ENCODE assay signal across 1 cellular context in the genomic region with DNA sequence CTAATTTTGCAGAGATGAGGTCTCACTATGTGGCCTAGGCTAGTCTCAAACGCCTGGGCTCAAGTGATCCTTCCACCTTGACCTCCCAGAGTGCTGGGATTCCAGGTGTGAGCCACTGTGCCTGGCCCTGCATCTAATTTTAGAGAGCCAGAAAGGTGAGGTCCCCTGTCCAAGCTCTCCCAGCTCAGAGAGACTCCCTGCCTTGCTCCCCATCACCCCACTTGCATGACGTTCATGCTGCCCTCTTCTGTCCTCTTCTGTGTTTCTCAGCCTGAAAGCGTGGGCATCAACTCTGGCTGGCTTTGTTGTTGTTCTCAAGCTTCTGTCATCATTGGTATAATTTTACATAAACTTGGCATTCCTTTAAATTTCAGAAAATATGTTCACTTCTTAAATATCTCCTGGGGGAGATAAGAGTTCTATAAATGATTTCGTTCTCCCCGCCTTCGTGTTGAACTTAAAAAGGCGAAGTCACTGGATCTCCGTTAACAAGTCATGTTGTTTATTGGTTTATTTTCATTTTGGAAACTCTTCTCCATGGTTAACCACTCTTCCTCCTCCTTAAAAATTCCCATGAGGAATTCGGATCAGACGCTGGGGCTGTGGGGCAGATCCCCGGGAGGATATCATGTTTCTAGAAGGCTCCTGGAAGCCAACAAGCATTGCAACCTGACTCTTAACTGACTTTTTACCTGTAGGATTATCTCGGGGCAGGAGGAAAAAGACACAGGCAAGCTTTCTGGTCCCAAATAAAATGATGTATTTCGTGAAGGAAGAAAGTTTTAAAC.
TF ChIP-seq lines count a peak whose summit lies in the region.

No MANE protein-coding gene starts in this region.

TF ChIP-seq in HEK293, 187 proteins besides CTCF, POLR2A, EP300 and RAD21 (continued from another document):
- TF ChIP-seq, protein P1, sequence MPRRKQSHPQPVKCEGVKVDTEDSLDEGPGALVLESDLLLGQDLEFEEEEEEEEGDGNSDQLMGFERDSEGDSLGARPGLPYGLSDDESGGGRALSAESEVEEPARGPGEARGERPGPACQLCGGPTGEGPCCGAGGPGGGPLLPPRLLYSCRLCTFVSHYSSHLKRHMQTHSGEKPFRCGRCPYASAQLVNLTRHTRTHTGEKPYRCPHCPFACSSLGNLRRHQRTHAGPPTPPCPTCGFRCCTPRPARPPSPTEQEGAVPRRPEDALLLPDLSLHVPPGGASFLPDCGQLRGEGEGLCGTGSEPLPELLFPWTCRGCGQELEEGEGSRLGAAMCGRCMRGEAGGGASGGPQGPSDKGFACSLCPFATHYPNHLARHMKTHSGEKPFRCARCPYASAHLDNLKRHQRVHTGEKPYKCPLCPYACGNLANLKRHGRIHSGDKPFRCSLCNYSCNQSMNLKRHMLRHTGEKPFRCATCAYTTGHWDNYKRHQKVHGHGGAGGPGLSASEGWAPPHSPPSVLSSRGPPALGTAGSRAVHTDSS (tag by site-specific recombination; IDR thresholded peaks at IDR 0.05) = peak; percentile 51
- peak; percentile 83 for TF ChIP-seq WT1 (tag by site-specific recombination; IDR thresholded peaks at IDR 0.05)
- no peak for TF ChIP-seq ZNF521 (tag by site-specific recombination; IDR thresholded peaks at IDR 0.05)
- TF ChIP-seq MZF1 (tag by site-specific recombination; IDR thresholded peaks at IDR 0.05; ENCODE audit: borderline replicate concordance) = peak; percentile 65; the same call in 1 of the 2 replicates
- 0 out of 2 replicates have a peak, but pooled peaks have one; percentile 37 for TF ChIP-seq ZXDB (tag by site-specific recombination; IDR thresholded peaks at IDR 0.05)
- TF ChIP-seq OSR2 (tag by site-specific recombination; IDR thresholded peaks at IDR 0.05) = peak; percentile 70; the same call in 1 of the 2 replicates
- peak; percentile 39; the same call in 1 of the 2 replicates for TF ChIP-seq GLIS1 (tag by site-specific recombination; IDR thresholded peaks at IDR 0.05)
- 0 out of 2 replicates have a peak, but pooled peaks have one; percentile 27 for TF ChIP-seq ZNF335 (tag by site-specific recombination; conservative IDR thresholded peaks at IDR 0.05)
- no peak for TF ChIP-seq ZNF580 (tag by site-specific recombination; IDR thresholded peaks at IDR 0.05)
- 0 out of 2 replicates have a peak, but pooled peaks have one; percentile 25 for TF ChIP-seq ZNF366 (tag by site-specific recombination; conservative IDR thresholded peaks at IDR 0.05)
- no peak for TF ChIP-seq ZNF473 (tag by site-specific recombination; IDR thresholded peaks at IDR 0.05)
- TF ChIP-seq ZNF629 (tag by site-specific recombination; IDR thresholded peaks at IDR 0.05) = 0 out of 2 replicates have a peak, but pooled peaks have one; percentile 25
- TF ChIP-seq SCRT2 (tag by site-specific recombination; IDR thresholded peaks at IDR 0.05) = peak; percentile 55
- TF ChIP-seq ZBTB7A (tag by site-specific recombination; IDR thresholded peaks at IDR 0.05; ENCODE audit: low read depth) = no peak
- TF ChIP-seq, protein P2, sequence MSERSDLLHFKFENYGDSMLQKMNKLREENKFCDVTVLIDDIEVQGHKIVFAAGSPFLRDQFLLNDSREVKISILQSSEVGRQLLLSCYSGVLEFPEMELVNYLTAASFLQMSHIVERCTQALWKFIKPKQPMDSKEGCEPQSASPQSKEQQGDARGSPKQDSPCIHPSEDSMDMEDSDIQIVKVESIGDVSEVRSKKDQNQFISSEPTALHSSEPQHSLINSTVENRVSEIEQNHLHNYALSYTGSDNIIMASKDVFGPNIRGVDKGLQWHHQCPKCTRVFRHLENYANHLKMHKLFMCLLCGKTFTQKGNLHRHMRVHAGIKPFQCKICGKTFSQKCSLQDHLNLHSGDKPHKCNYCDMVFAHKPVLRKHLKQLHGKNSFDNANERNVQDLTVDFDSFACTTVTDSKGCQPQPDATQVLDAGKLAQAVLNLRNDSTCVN (tag by site-specific recombination; optimal IDR thresholded peaks at IDR 0.05) = no peak
- peak; percentile 57; the same call in 1 of the 2 replicates for TF ChIP-seq ZNF561 (tag by site-specific recombination; IDR thresholded peaks at IDR 0.05; ENCODE audit: borderline replicate concordance)
- no peak for TF ChIP-seq KLF10 (tag by site-specific recombination; IDR thresholded peaks at IDR 0.05)
